ENCODE assay signal across 8 cellular contexts in the genomic region with DNA sequence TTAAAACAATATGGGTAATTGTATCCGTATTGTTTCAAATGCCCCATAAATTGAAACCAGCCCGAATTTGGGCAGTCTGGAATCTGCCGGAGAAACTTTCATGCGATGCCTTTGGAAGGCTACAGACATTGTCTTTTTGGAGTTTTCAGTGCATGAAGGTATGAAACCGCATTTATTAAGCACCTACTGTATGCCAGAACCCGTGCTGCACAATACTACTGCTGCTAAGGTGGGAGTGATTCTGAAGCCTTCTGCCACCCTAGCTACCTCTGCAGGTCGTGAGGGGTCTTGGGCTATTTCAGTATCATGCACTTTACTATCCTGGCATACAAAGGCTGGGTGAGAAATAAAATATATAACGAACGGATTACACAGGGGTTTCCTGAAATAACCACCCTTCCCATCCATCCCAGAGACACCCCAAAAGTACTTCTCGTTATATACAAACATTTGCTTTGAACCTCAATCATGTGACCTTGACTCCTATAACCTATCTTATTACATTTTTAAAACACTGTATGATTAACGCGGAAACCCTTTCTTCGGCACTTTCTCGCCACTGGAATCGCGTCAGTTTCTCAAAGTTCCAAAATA. TPM values are rescaled to one million over a fixed set of nuclear protein-coding genes. Genes with fewer than 3 reads are reported as not detected.
A peak's percentile ranks its signal among the peaks of the same experiment; 100 is the strongest.
DNase-seq lines count a peak whose midpoint lies in the region; ATAC-seq and TF ChIP-seq lines count a peak whose summit lies in the region.

No MANE protein-coding gene starts in this region.

- H3K4me2 ChIP-seq in OCI-LY3 (ENCODE audit: low read length), result peak overlapping the region; percentile 74

- H3K79me2 ChIP-seq in OCI-LY3 (ENCODE audit: low read length), result peaks cover 24% of the 10 kb centered on the region

- H3K27me3 ChIP-seq in OCI-LY3 (ENCODE audit: low read depth, low read length) (no peaks in the 10 kb centered on the region), ovary (no peaks in the 10 kb centered on the region)

- H3K27ac ChIP-seq in OCI-LY3 (ENCODE audit: low read length), result no peak overlapping the region
- peak overlapping the region; percentile 47 for H3K27ac ChIP-seq in epithelial cell of prostate
- H3K27ac ChIP-seq in ovary, result peak overlapping the region; percentile 99 to 100

- intact Hi-C loops in ovary (cut with DNase I), result loop anchor here in 1 of 4 donors (10.0 kb wide), 1 partner anchor 420 kb away; no protein-coding TSS in a partner anchor

- TF ChIP-seq CTCF in OCI-LY3 (IDR thresholded peaks at IDR 0.05; ENCODE audit: low read depth, low read length), result no peak
- no peak for TF ChIP-seq CTCF in ovary (IDR thresholded peaks at IDR 0.05)

- peaks cover 11% of the 10 kb centered on the region for H3K4me1 ChIP-seq in OCI-LY3 (ENCODE audit: low read length)
- peaks cover 11% of the 10 kb centered on the region for H3K4me1 ChIP-seq in ovary (ENCODE audit: insufficient read depth)

- peak overlapping the region; percentile 76 for H2AFZ ChIP-seq in OCI-LY3 (ENCODE audit: low read depth, low read length)

- TF ChIP-seq POLR2A in ovary (IDR thresholded peaks at IDR 0.05), result no peak

- H3K9me3 ChIP-seq in OCI-LY3 (ENCODE audit: insufficient read depth, low read length) (peaks cover 6% of the 10 kb centered on the region; the same call in 1 of the 2 replicates), ovary (no peaks in the 10 kb centered on the region)

- TF ChIP-seq EP300 in ovary (IDR thresholded peaks at IDR 0.05), result no peak

- H3K9ac ChIP-seq in OCI-LY3 (ENCODE audit: low read length), result peak overlapping the region; percentile 69

- peak overlapping the region; percentile 80 for H3K4me3 ChIP-seq in OCI-LY3 (ENCODE audit: low read length)
- H3K4me3 ChIP-seq in ovary, result peak overlapping the region; percentile 95

- peaks cover 17% of the 10 kb centered on the region for H3K36me3 ChIP-seq in OCI-LY3 (replicated peaks; ENCODE audit: low read depth, low read length)
- no peaks in the 10 kb centered on the region for H3K36me3 ChIP-seq in ovary

- peaks cover 4% of the 10 kb centered on the region; the same call in 1 of the 2 replicates for H4K20me1 ChIP-seq in OCI-LY3 (ENCODE audit: insufficient read depth, low read length)

- WGBS in ovary, 3 donors, result 21 to 24% (median 24%) methylated on average over 16 of the region's 16 CpGs

- DNase-seq in D341Med (ENCODE audit: low spot score) (peak; percentile 24), epithelial cell of prostate (ENCODE audit: low read depth, low spot score) (no peak), ovary (no peak), NCI-H2029 treated with DMSO at 0.1 percent for 48 hours (lab: John Stamatoyannopoulos, UW) (no peak)

- no peak for ATAC-seq in GM21390 (IDR thresholded peaks at IDR 0.05; ENCODE audit: unreplicated experiment)
- ATAC-seq in GM21515 (IDR thresholded peaks at IDR 0.05; ENCODE audit: unreplicated experiment), result no peak
- ATAC-seq in HG02970 (IDR thresholded peaks at IDR 0.05; ENCODE audit: low FRiP score, unreplicated experiment), result no peak

RNA-seq across cellular contexts. Expression of a gene that starts 1.0 kb away (rescaled TPM):
- 100 to 1,000 TPM; 110 to 199 (median 149) TPM for total RNA-seq in ovary
- 100 to 1,000 TPM in 1 of 2 donors, 10 to 100 TPM in 1; 43.1 to 105 TPM for polyA plus RNA-seq in ovary
